In the genomic region with DNA sequence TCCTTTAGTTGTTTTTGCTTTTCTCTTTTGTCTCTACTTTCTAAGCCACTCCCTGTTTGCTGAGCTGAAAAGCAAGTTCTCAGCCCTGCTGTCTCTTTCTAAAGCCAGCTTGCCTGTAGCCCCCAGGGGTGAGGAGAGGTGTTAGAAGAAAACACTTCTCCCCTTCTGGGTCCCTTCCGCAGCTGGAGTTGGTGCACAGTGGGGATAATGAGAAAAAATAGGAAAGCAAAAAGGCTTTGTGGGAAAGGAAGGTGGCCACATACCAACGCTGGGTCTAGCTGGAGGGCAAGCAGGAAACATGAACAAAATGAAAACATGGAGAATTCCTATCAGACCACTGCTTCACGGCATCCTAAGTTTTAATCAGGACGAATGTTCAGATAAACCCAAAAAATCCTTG, we compare ENCODE assay signal across 11 cellular contexts. TPM values are rescaled to one million over a fixed set of nuclear protein-coding genes. Genes with fewer than 3 reads are reported as not detected.
DNase-seq lines count a peak whose midpoint lies in the region; ATAC-seq, FAIRE-seq and TF ChIP-seq lines count a peak whose summit lies in the region.
"Had no signal": no experiment of that assay in that cellular context is flagged by ENCODE, and none has a peak within 500 bp of the region (broad histone marks: within the 10 kb centered on the region; RNA-seq: fewer than 3 reads in every experiment).

No MANE protein-coding gene starts in this region.

- no peak overlapping the region for H2BK120ac ChIP-seq in mesendoderm (ENCODE audit: low read depth, low read length)

- no peak for TF ChIP-seq EP300 in A549 (IDR thresholded peaks at IDR 0.05)

- H3K27me3 Mint-ChIP-seq in activated CD8-positive, alpha-beta T cell treated with anti-CD3 and anti-CD28 coated beads for 36 hours: peaks cover 23% of the 10 kb centered on the region

- H3K27ac ChIP-seq in A549 (peak overlapping the region; percentile 90 to 93), mesendoderm (ENCODE audit: low read depth, low read length) (no peak overlapping the region)

- H3K27me3 ChIP-seq in mesendoderm (ENCODE audit: insufficient read depth, low read length, poor library complexity): no peaks in the 10 kb centered on the region

- H3K27ac Mint-ChIP-seq in activated CD8-positive, alpha-beta T cell treated with anti-CD3 and anti-CD28 coated beads for 36 hours: no peak overlapping the region

- no peaks in the 10 kb centered on the region for H3K9me3 ChIP-seq in A549

- no peak overlapping the region for H2BK15ac ChIP-seq in mesendoderm (replicated peaks; ENCODE audit: low read depth)

- H3K4me2 ChIP-seq in A549 (peak overlapping the region; percentile 75), mesendoderm (ENCODE audit: low read length) (no peak overlapping the region)

- H3K9ac ChIP-seq in mesendoderm (ENCODE audit: low read length): no peak overlapping the region

- DNase-seq in A549 (ENCODE audit: low read depth in 1 of 2, low spot score in 1 of 2) (no peak), EH (ENCODE audit: low read depth) (peak; percentile 38), mesendoderm (no peak), NCI-H226 (no peak)
- no peak for DNase-seq in activated CD8-positive, alpha-beta T cell treated with anti-CD3 and anti-CD28 coated beads for 36 hours
- DNase-seq: cortex of kidney, foreskin melanocyte had no signal

- H3K18ac ChIP-seq in mesendoderm (ENCODE audit: low read length): no peak overlapping the region

- TF ChIP-seq RAD21 in A549 (conservative IDR thresholded peaks at IDR 0.05 in 1 of 2, IDR thresholded peaks at IDR 0.05 in 1 of 2): no peak

- no peak for FAIRE-seq in A549 (lab: Jason Lieb, UNC)
- FAIRE-seq: keratinocyte had no signal

- H3K79me1 ChIP-seq in mesendoderm (ENCODE audit: low read length): no peaks in the 10 kb centered on the region

- H3K4me3 Mint-ChIP-seq in activated CD8-positive, alpha-beta T cell treated with anti-CD3 and anti-CD28 coated beads for 36 hours: peak overlapping the region; percentile 69

- H3K4me3 ChIP-seq in A549 (no peak overlapping the region), mesendoderm (ENCODE audit: low read length) (no peak overlapping the region)

- peak overlapping the region; percentile 66 for H3K56ac ChIP-seq in mesendoderm (ENCODE audit: low read length)

- peaks cover 71% of the 10 kb centered on the region for H3K4me1 Mint-ChIP-seq in activated CD8-positive, alpha-beta T cell treated with anti-CD3 and anti-CD28 coated beads for 36 hours (ENCODE audit: low read depth)

- H3K23ac ChIP-seq in mesendoderm (ENCODE audit: low read length): no peak overlapping the region

- H4K8ac ChIP-seq in mesendoderm (ENCODE audit: low read depth, low read length): no peak overlapping the region

- no peak for ATAC-seq in A549
- no peak for ATAC-seq in activated CD8-positive, alpha-beta T cell treated with anti-CD3 and anti-CD28 coated beads for 36 hours
- no peak for ATAC-seq in HG02623 (IDR thresholded peaks at IDR 0.05; ENCODE audit: unreplicated experiment)
- ATAC-seq in HG03095 (IDR thresholded peaks at IDR 0.05; ENCODE audit: unreplicated experiment): no peak
- no peak for ATAC-seq in esophagus mucosa

- intact Hi-C loops in activated CD8-positive, alpha-beta T cell treated with anti-CD3 and anti-CD28 coated beads for 36 hours (cut with micrococcal nuclease): no loop called here

- CTCF ChIA-PET in A549 (lab: Yijun Ruan, JAX): interaction anchor here (0.7 to 16.6 kb wide), 6 partner anchors 14 to 119 kb away, joined by 3 to 343 read pairs (median 91); partner anchors contain the start of genes NT5DC4 and SLC20A1
- CTCF ChIA-PET in activated CD8-positive, alpha-beta T cell treated with anti-CD3 and anti-CD28 coated beads for 36 hours (lab: Charles Lee): interaction anchor here (1.2 to 15.4 kb wide), 5 partner anchors 16 to 96 kb away, joined by 3 to 291 read pairs (median 83); partner anchors contain the start of gene SLC20A1

- no peaks in the 10 kb centered on the region for H3K36me3 ChIP-seq in mesendoderm (ENCODE audit: control insufficient read depth, insufficient read depth, low read length)

- H2BK5ac ChIP-seq in mesendoderm (ENCODE audit: low read length): no peak overlapping the region

- POLR2A ChIA-PET in A549 (lab: Yijun Ruan, JAX): interaction anchor here (2.0 kb wide), 1 partner anchor 15 kb away, joined by 18 read pairs; the partner anchor contains the start of gene SLC20A1
- POLR2A ChIA-PET in activated CD8-positive, alpha-beta T cell treated with anti-CD3 and anti-CD28 coated beads for 36 hours (lab: Charles Lee): interaction anchor here (3.1 to 4.0 kb wide), 2 partner anchors 16 to 25 kb away, joined by 16 to 40 read pairs; partner anchors contain the start of gene SLC20A1

- no peak for TF ChIP-seq POLR2A in A549 (IDR thresholded peaks at IDR 0.05; ENCODE audit: low read length)

- H4K5ac ChIP-seq in mesendoderm (ENCODE audit: low read length): no peak overlapping the region

- no peaks in the 10 kb centered on the region for H3K79me2 ChIP-seq in mesendoderm (ENCODE audit: control insufficient read depth, insufficient read depth, low read length)

- no peak overlapping the region for H3K4ac ChIP-seq in mesendoderm (ENCODE audit: low read depth, low read length)

- H3K9me3 Mint-ChIP-seq in activated CD8-positive, alpha-beta T cell treated with anti-CD3 and anti-CD28 coated beads for 36 hours: no peaks in the 10 kb centered on the region

- no peak overlapping the region for H2AK5ac ChIP-seq in mesendoderm (ENCODE audit: low read length)

- H3K4me1 ChIP-seq in A549 (peaks cover 75% of the 10 kb centered on the region), mesendoderm (ENCODE audit: control insufficient read depth, low read depth, low read length) (peaks cover 14% of the 10 kb centered on the region)

- no peak for TF ChIP-seq CTCF in A549 (IDR thresholded peaks at IDR 0.05)
- no peak for TF ChIP-seq CTCF in activated CD8-positive, alpha-beta T cell treated with anti-CD3 and anti-CD28 coated beads for 36 hours (IDR thresholded peaks at IDR 0.05)

- WGBS in A549 (ENCODE audit: missing lambda C conversion rate): 72% methylated on average over 4 of the region's 4 CpGs
- WGBS in mesendoderm (ENCODE audit: extremely low coverage, insufficient coverage, low lambda C conversion rate): no CpG with 5 or more reads among the region's 4 CpGs

- no peaks in the 10 kb centered on the region for H3K36me3 Mint-ChIP-seq in activated CD8-positive, alpha-beta T cell treated with anti-CD3 and anti-CD28 coated beads for 36 hours (ENCODE audit: low read depth)

TF ChIP-seq in A549, 52 proteins besides CTCF, POLR2A, EP300 and RAD21 (continues in another document):
- TF ChIP-seq, protein P1, sequence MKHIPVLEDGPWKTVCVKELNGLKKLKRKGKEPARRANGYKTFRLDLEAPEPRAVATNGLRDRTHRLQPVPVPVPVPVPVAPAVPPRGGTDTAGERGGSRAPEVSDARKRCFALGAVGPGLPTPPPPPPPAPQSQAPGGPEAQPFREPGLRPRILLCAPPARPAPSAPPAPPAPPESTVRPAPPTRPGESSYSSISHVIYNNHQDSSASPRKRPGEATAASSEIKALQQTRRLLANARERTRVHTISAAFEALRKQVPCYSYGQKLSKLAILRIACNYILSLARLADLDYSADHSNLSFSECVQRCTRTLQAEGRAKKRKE (CRISPR knock-in tag; IDR thresholded peaks at IDR 0.05; ENCODE audit: low read depth): no peak
- TF ChIP-seq GATA3 (IDR thresholded peaks at IDR 0.05; ENCODE audit: borderline replicate concordance) (no peak), RCOR1 (IDR thresholded peaks at IDR 0.05; ENCODE audit: low read depth, low read length) (no peak), TFCP2L1 (CRISPR knock-in tag; IDR thresholded peaks at IDR 0.05) (no peak)
- TF ChIP-seq, protein P2, sequence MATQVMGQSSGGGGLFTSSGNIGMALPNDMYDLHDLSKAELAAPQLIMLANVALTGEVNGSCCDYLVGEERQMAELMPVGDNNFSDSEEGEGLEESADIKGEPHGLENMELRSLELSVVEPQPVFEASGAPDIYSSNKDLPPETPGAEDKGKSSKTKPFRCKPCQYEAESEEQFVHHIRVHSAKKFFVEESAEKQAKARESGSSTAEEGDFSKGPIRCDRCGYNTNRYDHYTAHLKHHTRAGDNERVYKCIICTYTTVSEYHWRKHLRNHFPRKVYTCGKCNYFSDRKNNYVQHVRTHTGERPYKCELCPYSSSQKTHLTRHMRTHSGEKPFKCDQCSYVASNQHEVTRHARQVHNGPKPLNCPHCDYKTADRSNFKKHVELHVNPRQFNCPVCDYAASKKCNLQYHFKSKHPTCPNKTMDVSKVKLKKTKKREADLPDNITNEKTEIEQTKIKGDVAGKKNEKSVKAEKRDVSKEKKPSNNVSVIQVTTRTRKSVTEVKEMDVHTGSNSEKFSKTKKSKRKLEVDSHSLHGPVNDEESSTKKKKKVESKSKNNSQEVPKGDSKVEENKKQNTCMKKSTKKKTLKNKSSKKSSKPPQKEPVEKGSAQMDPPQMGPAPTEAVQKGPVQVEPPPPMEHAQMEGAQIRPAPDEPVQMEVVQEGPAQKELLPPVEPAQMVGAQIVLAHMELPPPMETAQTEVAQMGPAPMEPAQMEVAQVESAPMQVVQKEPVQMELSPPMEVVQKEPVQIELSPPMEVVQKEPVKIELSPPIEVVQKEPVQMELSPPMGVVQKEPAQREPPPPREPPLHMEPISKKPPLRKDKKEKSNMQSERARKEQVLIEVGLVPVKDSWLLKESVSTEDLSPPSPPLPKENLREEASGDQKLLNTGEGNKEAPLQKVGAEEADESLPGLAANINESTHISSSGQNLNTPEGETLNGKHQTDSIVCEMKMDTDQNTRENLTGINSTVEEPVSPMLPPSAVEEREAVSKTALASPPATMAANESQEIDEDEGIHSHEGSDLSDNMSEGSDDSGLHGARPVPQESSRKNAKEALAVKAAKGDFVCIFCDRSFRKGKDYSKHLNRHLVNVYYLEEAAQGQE (IDR thresholded peaks at IDR 0.05): no peak

RNA-seq across cellular contexts. Expression of gene SLC20A1, which starts 15.5 kb away (rescaled TPM):
- polyA plus RNA-seq in A549 (2011; rRNA removed): 86.8 and 88.7 TPM in 2 replicates
- polyA plus RNA-seq in A549 (2012; cell fraction: cytosol; rRNA removed): 31.9 and 37.7 TPM in 2 replicates
- polyA plus RNA-seq in A549 (2012; cell fraction: nucleus; rRNA removed): 51.1 and 68.2 TPM in 2 replicates
- polyA plus RNA-seq in A549 (2017; fragmentation: RNase III; extraction: RNeasy Plus Mini Kit Qiagen cat#74134 plus additional on column Dnase treatment): 71.0 to 83.6 TPM (median 74.3 TPM) in 3 replicates
- polyA minus RNA-seq in A549 (2011; rRNA and poly(A)+ RNA removed): 62.7 and 79.1 TPM in 2 replicates
- 10 to 100 TPM; 52.7 to 52.8 TPM for total RNA-seq in activated CD8-positive, alpha-beta T cell treated with anti-CD3 and anti-CD28 coated beads for 36 hours
- polyA plus RNA-seq in mesendoderm (2013, experiment 1 of 2): 69.0 TPM
- polyA plus RNA-seq in mesendoderm (2013, experiment 2 of 2): 68.0 TPM
- total RNA-seq in esophagus mucosa: 18.5 TPM

RNA-seq across cellular contexts. Expression of gene CHCHD5, which starts 45.9 kb away (rescaled TPM):
- polyA plus RNA-seq in A549 (2011; rRNA removed) (15.0 and 17.6 TPM in 2 replicates), A549 (2017; fragmentation: RNase III; extraction: RNeasy Plus Mini Kit Qiagen cat#74134 plus additional on column Dnase treatment) (61.4 to 62.4 TPM (median 62.0 TPM) in 3 replicates)
- 108 and 116 TPM in 2 replicates for polyA plus RNA-seq in A549 (2012; cell fraction: cytosol; rRNA removed)
- polyA plus RNA-seq in A549 (2012; cell fraction: nucleus; rRNA removed): 67.2 and 94.2 TPM in 2 replicates
- polyA minus RNA-seq in A549 (2011; rRNA and poly(A)+ RNA removed): 8.8 and 18.3 TPM in 2 replicates
- 10 to 100 TPM; 34.8 to 37.5 TPM for total RNA-seq in activated CD8-positive, alpha-beta T cell treated with anti-CD3 and anti-CD28 coated beads for 36 hours
- polyA plus RNA-seq in mesendoderm (2013, experiment 1 of 2): 22.8 TPM
- polyA plus RNA-seq in mesendoderm (2013, experiment 2 of 2): 23.4 TPM
- total RNA-seq in esophagus mucosa: 41.5 TPM
